24 cellular contexts compared by ENCODE assay signal in the genomic region with DNA sequence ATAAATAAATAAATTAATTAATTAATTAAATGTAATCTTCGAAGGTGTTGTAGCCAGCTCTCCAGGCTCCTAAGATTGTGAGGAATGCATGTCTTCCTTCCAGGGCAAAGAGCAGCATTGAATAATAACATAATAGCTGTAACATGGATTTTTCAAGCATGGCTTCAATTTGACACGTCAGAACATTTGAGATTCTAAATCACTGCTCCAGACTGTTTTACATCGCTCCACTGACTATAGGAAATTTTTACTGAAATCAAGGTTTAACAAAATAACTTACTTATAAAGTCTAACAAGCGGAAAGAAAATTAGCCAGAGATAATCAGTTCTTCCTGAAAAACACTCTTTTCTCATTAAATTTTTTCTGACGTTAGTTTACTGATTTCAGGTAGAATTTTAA.
"Had no signal": no experiment of that assay in that cellular context is flagged by ENCODE, and none has a peak within 500 bp of the region (broad histone marks: within the 10 kb centered on the region; RNA-seq: fewer than 3 reads in every experiment).

No MANE protein-coding gene starts in this region.

- H3K4me3 ChIP-seq: heart right ventricle, lower lobe of right lung, prostate gland, sigmoid colon, stomach, thyroid gland, vagina had no signal

- ATAC-seq: effector memory CD8-positive, alpha-beta T cell; gastrocnemius medialis; heart right ventricle; left cardiac atrium; left ventricle myocardium superior; lower lobe of right lung; natural killer cell; right cardiac atrium; stimulated activated effector memory CD8-positive, alpha-beta T cell treated with anti-CD3 and anti-CD28 coated beads, Interleukin-12 subunit alpha, Interleukin-12 subunit beta, amount 100 ng/mL, for 72 hours had no signal

- H3K36me3 ChIP-seq: gastrocnemius medialis, heart right ventricle, lower lobe of right lung, neutrophil, prostate gland, sigmoid colon, stomach, thyroid gland, vagina had no signal

- DNase-seq: cerebellar nuclear complex; cortex of kidney; effector memory CD8-positive, alpha-beta T cell; foreskin fibroblast; gastrocnemius medialis; glutamatergic neuron; heart right ventricle; hippocampal formation; left cardiac atrium; left ventricle myocardium superior; lower lobe of right lung; natural killer cell; right cardiac atrium; sigmoid colon; stimulated activated CD4-positive, alpha-beta T cell treated with anti-CD3 and anti-CD28 coated beads, Interleukin-2, amount 100 ng/mL, for 24 hours; stimulated activated CD4-positive, alpha-beta T cell treated with anti-CD3 and anti-CD28 coated beads, Interleukin-4, amount 100 ng/mL, for 24 hours; stimulated activated naive CD4-positive, alpha-beta T cell treated with Interleukin-2 at 50 U/mL for 16 hours; stomach; thyroid gland; trophoblast cell had no signal

- H3K27ac ChIP-seq: gastrocnemius medialis, heart right ventricle, lower lobe of right lung, neutrophil, prostate gland, sigmoid colon, stomach, thyroid gland, vagina had no signal

- H3K27me3 ChIP-seq: gastrocnemius medialis, neutrophil, sigmoid colon, stomach, thyroid gland, vagina had no signal

- H3K4me1 ChIP-seq: gastrocnemius medialis, heart right ventricle, lower lobe of right lung, prostate gland, sigmoid colon, stomach, thyroid gland, vagina had no signal

- H3K9me3 ChIP-seq: gastrocnemius medialis, heart right ventricle, lower lobe of right lung, neutrophil, prostate gland, sigmoid colon, stomach, thyroid gland, vagina had no signal
